Comparison of ENCODE assay signal across 1 cellular context in the genomic region with DNA sequence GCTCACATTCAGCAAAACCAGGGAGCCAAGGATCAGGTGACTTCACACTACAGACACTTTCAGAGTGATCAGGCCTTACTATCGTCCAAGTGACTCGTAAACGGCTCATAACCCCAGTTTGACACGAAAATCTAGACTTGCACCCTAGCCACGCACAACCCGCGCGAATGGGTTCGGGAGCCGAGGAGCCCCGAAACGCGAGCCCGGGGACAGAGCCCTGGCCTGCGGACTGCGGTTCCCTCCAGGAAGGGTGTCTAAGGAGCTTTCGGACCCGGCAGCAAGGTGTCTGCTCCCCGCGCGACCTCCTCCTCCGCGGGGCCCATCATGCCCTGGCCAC.
TF ChIP-seq lines count a peak whose summit lies in the region.

No MANE protein-coding gene starts in this region.

TF ChIP-seq in HEK293, 187 proteins besides CTCF, POLR2A, EP300 and RAD21 (continued from another document):
- TF ChIP-seq ZBTB10 (tag by site-specific recombination; IDR thresholded peaks at IDR 0.05) (peak; percentile 65), KLF16 (tag by site-specific recombination; IDR thresholded peaks at IDR 0.05) (0 out of 2 replicates have a peak, but pooled peaks have one; percentile 22), ZNF157 (tag by site-specific recombination; IDR thresholded peaks at IDR 0.05) (no peak), ZNF2 (tag by site-specific recombination; IDR thresholded peaks at IDR 0.05) (0 out of 2 replicates have a peak, but pooled peaks have one; percentile 20), ZNF658 (tag by site-specific recombination; IDR thresholded peaks at IDR 0.05) (no peak), ZNF23 (tag by site-specific recombination; IDR thresholded peaks at IDR 0.05; ENCODE audit: borderline replicate concordance) (no peak), ZNF114 (tag by site-specific recombination; IDR thresholded peaks at IDR 0.05) (no peak), ZNF501 (tag by site-specific recombination; IDR thresholded peaks at IDR 0.05) (peak; percentile 66), ZFHX2 (tag by site-specific recombination; conservative IDR thresholded peaks at IDR 0.05) (peak; percentile 9; the same call in 1 of the 2 replicates), ZNF670 (tag by site-specific recombination; IDR thresholded peaks at IDR 0.05; ENCODE audit: low read depth) (no peak), ZNF133 (tag by site-specific recombination; IDR thresholded peaks at IDR 0.05) (no peak), PRDM1 (tag by site-specific recombination; IDR thresholded peaks at IDR 0.05) (0 out of 2 replicates have a peak, but pooled peaks have one; percentile 5), ZBTB17 (tag by site-specific recombination; IDR thresholded peaks at IDR 0.05) (peak; percentile 86), SCRT2 (tag by site-specific recombination; IDR thresholded peaks at IDR 0.05) (0 out of 2 replicates have a peak, but pooled peaks have one; percentile 9), ZNF10 (tag by site-specific recombination; IDR thresholded peaks at IDR 0.05) (no peak), ZNF785 (tag by site-specific recombination; IDR thresholded peaks at IDR 0.05) (no peak), KLF8 (tag by site-specific recombination; IDR thresholded peaks at IDR 0.05) (no peak), ZBTB48 (tag by site-specific recombination; IDR thresholded peaks at IDR 0.05) (peak; percentile 74), ZNF629 (tag by site-specific recombination; IDR thresholded peaks at IDR 0.05) (peak; percentile 29; the same call in 1 of the 2 replicates), ZNF701 (tag by site-specific recombination; IDR thresholded peaks at IDR 0.05) (no peak), ZNF18 (tag by site-specific recombination; IDR thresholded peaks at IDR 0.05) (peak; percentile 63; the same call in 1 of the 2 replicates), ZNF626 (tag by site-specific recombination; IDR thresholded peaks at IDR 0.05) (no peak), ZBTB7A (tag by site-specific recombination; IDR thresholded peaks at IDR 0.05; ENCODE audit: low read depth) (0 out of 2 replicates have a peak, but pooled peaks have one; percentile 13), BCL11B (tag by site-specific recombination; IDR thresholded peaks at IDR 0.05; ENCODE audit: low read depth) (peak; percentile 65; the same call in 1 of the 2 replicates), ZNF514 (tag by site-specific recombination; IDR thresholded peaks at IDR 0.05) (no peak), ZNF394 (tag by site-specific recombination; IDR thresholded peaks at IDR 0.05; ENCODE audit: borderline replicate concordance) (0 out of 2 replicates have a peak, but pooled peaks have one; percentile 13), ZNF664 (tag by site-specific recombination; IDR thresholded peaks at IDR 0.05) (peak; percentile 59; the same call in 1 of the 2 replicates)
- TF ChIP-seq, protein P1, sequence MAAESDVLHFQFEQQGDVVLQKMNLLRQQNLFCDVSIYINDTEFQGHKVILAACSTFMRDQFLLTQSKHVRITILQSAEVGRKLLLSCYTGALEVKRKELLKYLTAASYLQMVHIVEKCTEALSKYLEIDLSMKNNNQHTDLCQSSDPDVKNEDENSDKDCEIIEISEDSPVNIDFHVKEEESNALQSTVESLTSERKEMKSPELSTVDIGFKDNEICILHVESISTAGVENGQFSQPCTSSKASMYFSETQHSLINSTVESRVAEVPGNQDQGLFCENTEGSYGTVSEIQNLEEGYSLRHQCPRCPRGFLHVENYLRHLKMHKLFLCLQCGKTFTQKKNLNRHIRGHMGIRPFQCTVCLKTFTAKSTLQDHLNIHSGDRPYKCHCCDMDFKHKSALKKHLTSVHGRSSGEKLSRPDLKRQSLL (tag by site-specific recombination; IDR thresholded peaks at IDR 0.05), result 0 out of 2 replicates have a peak, but pooled peaks have one; percentile 3
